Comparison of ENCODE assay signal across 26 cellular contexts in genomic region chr3:183151086-183151485, GRCh38. TPM values are rescaled to one million over a fixed set of nuclear protein-coding genes. Genes with fewer than 3 reads are reported as not detected.
"Had no signal": no experiment of that assay in that cellular context is flagged by ENCODE, and none has a peak within 500 bp of the region (broad histone marks: within the 10 kb centered on the region; RNA-seq: fewer than 3 reads in every experiment).

No MANE protein-coding gene starts in this region.

- DNase-seq: activated CD4-positive, alpha-beta T cell treated with anti-CD3 and anti-CD28 coated beads for 36 hours; activated CD8-positive, alpha-beta memory T cell treated with anti-CD3 and anti-CD28 coated beads, Interleukin-2, amount 50 U/mL, for 48 hours; activated CD8-positive, alpha-beta T cell treated with anti-CD3 and anti-CD28 coated beads for 36 hours; activated effector memory CD4-positive, alpha-beta T cell treated with Interleukin-2 at 50 U/mL for 16 hours; activated naive CD4-positive, alpha-beta T cell; activated T-cell treated with anti-CD3 and anti-CD28 coated beads, Interleukin-2, amount 50 U/mL, for 24 hours; aorta; caudate nucleus; MG63; NCI-H1105; NCI-H1930; NCI-H345; NCI-H510A treated with DMSO at 0.1 percent for 48 hours; NCI-H69; NK-92 treated with Interleukin-12 subunit alpha and Interleukin-12 subunit beta, amount 100 ng/mL, for 24 hours; OCI-M1; RPMI8226; SK-N-SH; T-helper 1 cell; WERI-Rb-1 had no signal

- H3K9me3 ChIP-seq: breast epithelium, MG63, SK-N-SH had no signal

- H3K4me1 ChIP-seq: breast epithelium had no signal

- H3K36me3 ChIP-seq: breast epithelium, MG63, WERI-Rb-1 had no signal

- H3K27me3 Mint-ChIP-seq: activated CD4-positive, alpha-beta T cell treated with anti-CD3 and anti-CD28 coated beads for 36 hours; activated CD8-positive, alpha-beta T cell treated with anti-CD3 and anti-CD28 coated beads for 36 hours; activated naive CD4-positive, alpha-beta T cell treated with anti-CD3 and anti-CD28 coated beads, Interleukin-2, amount 50 U/mL, for 24 hours; activated T-cell treated with anti-CD3 and anti-CD28 coated beads, Interleukin-2, amount 50 U/mL, for 24 hours had no signal

- H3K4me3 ChIP-seq: breast epithelium, MG63 had no signal

- H3K9me3 Mint-ChIP-seq: activated CD8-positive, alpha-beta T cell treated with anti-CD3 and anti-CD28 coated beads for 36 hours; activated naive CD4-positive, alpha-beta T cell treated with anti-CD3 and anti-CD28 coated beads, Interleukin-2, amount 50 U/mL, for 24 hours; activated T-cell treated with anti-CD3 and anti-CD28 coated beads, Interleukin-2, amount 50 U/mL, for 24 hours; activated T-helper 1 cell treated with anti-CD3 and anti-CD28 coated beads, Interleukin-12 subunit alpha, Interleukin-12 subunit beta, Interleukin-2, Interleukin-4 antibody, amounts not matched to agents 30 ng/mL and 10 ng/mL and 1 ng/mL, durations not matched to agents 14 hours and 24 hours and 36 hours had no signal

- H3K27ac ChIP-seq: breast epithelium, KMS-11, WERI-Rb-1 had no signal

- H3K27me3 ChIP-seq: breast epithelium had no signal

- H3K4me1 Mint-ChIP-seq: activated CD4-positive, alpha-beta T cell treated with anti-CD3 and anti-CD28 coated beads for 36 hours; activated naive CD4-positive, alpha-beta T cell treated with anti-CD3 and anti-CD28 coated beads, Interleukin-2, amount 50 U/mL, for 24 hours had no signal

- H3K4me3 Mint-ChIP-seq: activated CD4-positive, alpha-beta T cell treated with anti-CD3 and anti-CD28 coated beads for 36 hours; activated CD8-positive, alpha-beta T cell treated with anti-CD3 and anti-CD28 coated beads for 36 hours; activated naive CD4-positive, alpha-beta T cell treated with anti-CD3 and anti-CD28 coated beads, Interleukin-2, amount 50 U/mL, for 24 hours; activated T-cell treated with anti-CD3 and anti-CD28 coated beads, Interleukin-2, amount 50 U/mL, for 24 hours; activated T-helper 1 cell treated with anti-CD3 and anti-CD28 coated beads, Interleukin-12 subunit alpha, Interleukin-12 subunit beta, Interleukin-2, Interleukin-4 antibody, amounts not matched to agents 30 ng/mL and 10 ng/mL and 1 ng/mL, durations not matched to agents 14 hours and 24 hours and 36 hours had no signal

- ATAC-seq: activated CD4-positive, alpha-beta T cell treated with anti-CD3 and anti-CD28 coated beads for 36 hours; activated CD8-positive, alpha-beta T cell treated with anti-CD3 and anti-CD28 coated beads for 36 hours; Panc1; Right ventricle myocardium inferior had no signal

- H3K27ac Mint-ChIP-seq: activated CD4-positive, alpha-beta T cell treated with anti-CD3 and anti-CD28 coated beads for 36 hours; activated CD8-positive, alpha-beta T cell treated with anti-CD3 and anti-CD28 coated beads for 36 hours; activated naive CD4-positive, alpha-beta T cell treated with anti-CD3 and anti-CD28 coated beads, Interleukin-2, amount 50 U/mL, for 24 hours; activated T-cell treated with anti-CD3 and anti-CD28 coated beads, Interleukin-2, amount 50 U/mL, for 24 hours; activated T-helper 1 cell treated with anti-CD3 and anti-CD28 coated beads, Interleukin-12 subunit alpha, Interleukin-12 subunit beta, Interleukin-2, Interleukin-4 antibody, amounts not matched to agents 30 ng/mL and 10 ng/mL and 1 ng/mL, durations not matched to agents 14 hours and 24 hours and 36 hours had no signal

RNA-seq across cellular contexts. Expression of gene LAMP3, which starts 11.4 kb away (rescaled TPM):
- total RNA-seq: Right ventricle myocardium inferior had no signal
